8 cellular contexts compared by ENCODE assay signal in genomic region chr11:107928046-107928766, GRCh38. TPM values are rescaled to one million over a fixed set of nuclear protein-coding genes. Genes with fewer than 3 reads are reported as not detected.
A peak's percentile ranks its signal among the peaks of the same experiment; 100 is the strongest.
DNase-seq lines count a peak whose midpoint lies in the region; ATAC-seq, FAIRE-seq and TF ChIP-seq lines count a peak whose summit lies in the region.

TSS of gene RAB39A (plus strand) at chr11:107928448. CDS start at chr11:107928569, 121 bp downstream.

- POLR2A ChIA-PET in A673 (lab: Charles Lee; ENCODE audit: low non-redundant PET) = no interaction called here

- H3K36me3 ChIP-seq in A673 (ENCODE audit: insufficient read depth, low read length, poor library complexity, severe bottlenecking) (no peaks in the 10 kb centered on the region), kidney (ENCODE audit: control insufficient read depth in 1 of 2, insufficient read depth in 2 of 2, low read length in 2 of 2) (no peaks in the 10 kb centered on the region)

- BruUV-seq in A673 (replicated peaks; lab: Mats Ljungman, UMichigan) = no TSS peak

- no peak for FAIRE-seq in kidney (lab: Jason Lieb, UNC)

- H3K4me1 ChIP-seq in A673 (ENCODE audit: insufficient read depth, low read length, poor library complexity, severe bottlenecking) (peaks cover 3% of the 10 kb centered on the region), kidney (ENCODE audit: control insufficient read depth in 1 of 2, insufficient read depth in 1 of 2, low read depth in 1 of 2, low read length in 2 of 2) (no peaks in the 10 kb centered on the region)

- CTCF ChIA-PET in A673 (lab: Charles Lee) = interaction anchor here (0.7 to 1.1 kb wide), 2 partner anchors 81 to 190 kb away, joined by 3 read pairs; partner anchors contain the start of gene CUL5

- H3K27ac ChIP-seq in A673 (ENCODE audit: low read depth, low read length, poor library complexity, severe bottlenecking) (peak within 1 kb of the TSS; percentile 64), kidney (ENCODE audit: low read depth in 2 of 2, low read length in 2 of 2) (no peak within 1 kb of the TSS)

- peak within 1 kb of the TSS; percentile 65 for H3K4me3 ChIP-seq in A673 (ENCODE audit: low read depth, low read length, poor library complexity, severe bottlenecking)
- peak within 1 kb of the TSS; percentile 55 to 59 for H3K4me3 ChIP-seq in kidney (ENCODE audit: low read length in 2 of 2)

- H3K9me3 ChIP-seq in A673 (ENCODE audit: low read depth, low read length, poor library complexity, severe bottlenecking) (no peaks in the 10 kb centered on the region), kidney (ENCODE audit: control insufficient read depth in 1 of 2, low read length in 2 of 2) (no peaks in the 10 kb centered on the region)

- TF ChIP-seq CTCF in A673 (conservative IDR thresholded peaks at IDR 0.05; ENCODE audit: low read depth, low read length) = no peak
- no peak for TF ChIP-seq CTCF in kidney (IDR thresholded peaks at IDR 0.05; ENCODE audit: borderline replicate concordance, extremely low read depth, insufficient read depth)

- ATAC-seq in GM18907 (IDR thresholded peaks at IDR 0.05; ENCODE audit: unreplicated experiment) (peak; percentile 97), HG03139 (IDR thresholded peaks at IDR 0.05; ENCODE audit: unreplicated experiment) (peak; percentile 96)

- intact Hi-C loops in A673 (cut with micrococcal nuclease; ENCODE audit: unreplicated experiment) (loop anchor here (5.0 to 10.0 kb wide), 2 partner anchors 79 to 717 kb away; partner anchors contain the start of gene CUL5), kidney (cut with DNase I) (no loop called here)

- H3K27me3 ChIP-seq in A673 (replicated peaks; ENCODE audit: insufficient read depth, low read depth, low read length, poor library complexity) = peaks cover 13% of the 10 kb centered on the region

- DNase-seq in A673 (ENCODE audit: low spot score) (peak; percentile 99), NCI-H2227 treated with DMSO at 0.1 percent for 48 hours (lab: John Stamatoyannopoulos, UW) (peak; percentile 95), cerebellar nuclear complex (lab: John Stamatoyannopoulos, UW) (peak; percentile 86 to 94), kidney (peak; percentile 93)
- peak; percentile 24 for DNase-seq in activated CD4-positive, CD25-positive, alpha-beta regulatory T cell treated with anti-CD3 and anti-CD28 coated beads, Interleukin-2, amount 50 U/mL, for 16 hours (ENCODE audit: low read depth, low spot score)
- DNase-seq in stimulated activated CD4-positive, alpha-beta T cell treated with anti-CD3 and anti-CD28 coated beads, Interleukin-12 subunit alpha, Interleukin-12 subunit beta, amount 100 ng/mL, for 48 hours (ENCODE audit: low read depth in 2 of 3, low spot score in 1 of 3) = peak; percentile 34 to 62 (median 61)

- H3K9ac ChIP-seq in kidney (ENCODE audit: low read length in 2 of 2) = no peak within 1 kb of the TSS

RNA-seq across cellular contexts. Expression of gene RAB39A, which starts in this region (rescaled TPM):
- 16.3 and 17.2 TPM in 2 replicates for total RNA-seq in A673 (2021)
- 2.8 TPM for total RNA-seq in kidney
- not detected for polyA plus RNA-seq in kidney (ENCODE audit: insufficient read depth, low read depth, low replicate concordance)

Comparison
In these comparisons a context has a peak if more than half of its experiments do, and no peak if none do; other contexts are left out.
1. DNase-seq: peak in every context shown above with its lines; median percentile 99 in A673; 95 in NCI-H2227 treated with DMSO at 0.1 percent for 48 hours; 93 in kidney; 90 in cerebellar nuclear complex; 61 in stimulated activated CD4-positive, alpha-beta T cell treated with anti-CD3 and anti-CD28 coated beads, Interleukin-12 subunit alpha, Interleukin-12 subunit beta, amount 100 ng/mL, for 48 hours; 24 in activated CD4-positive, CD25-positive, alpha-beta regulatory T cell treated with anti-CD3 and anti-CD28 coated beads, Interleukin-2, amount 50 U/mL, for 16 hours.